In the genomic region with DNA sequence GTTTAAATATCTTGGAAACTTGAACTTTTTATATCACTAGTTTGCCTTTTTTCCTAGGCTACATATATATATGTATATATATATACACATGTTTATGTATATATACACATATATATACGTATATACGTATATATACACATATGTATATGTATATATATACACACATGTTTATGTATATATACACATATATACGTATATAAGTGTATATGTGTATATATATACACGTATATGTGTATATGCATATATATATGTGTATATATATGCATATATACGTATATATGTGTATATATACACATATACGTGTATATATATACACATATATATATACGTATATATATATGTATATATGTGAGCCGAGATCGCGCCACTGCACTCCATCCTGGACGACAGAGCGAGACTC, we compare ENCODE assay signal across 14 cellular contexts.
"Had no signal": no experiment of that assay in that cellular context is flagged by ENCODE, and none has a peak within 500 bp of the region (broad histone marks: within the 10 kb centered on the region; RNA-seq: fewer than 3 reads in every experiment).

No MANE protein-coding gene starts in this region.

- H3K4me1 ChIP-seq: right lobe of liver, testis had no signal

- DNase-seq: cortex of kidney; effector memory CD4-positive, alpha-beta T cell; foreskin keratinocyte; heart right ventricle; left lung; lower lobe of right lung; retina; right lobe of liver; testis; transverse colon had no signal

- H2AFZ ChIP-seq: parathyroid adenoma had no signal

- H3K9me3 ChIP-seq: heart right ventricle, left lung, lower lobe of right lung, prostate gland, right lobe of liver, testis, transverse colon had no signal

- H3K4me3 ChIP-seq: heart right ventricle, left lung, lower lobe of right lung, prostate gland, right lobe of liver, testis, transverse colon had no signal

- H3K27me3 ChIP-seq: foreskin keratinocyte, heart right ventricle, left lung, right lobe of liver, testis, transverse colon had no signal

- ATAC-seq: left lung, lower lobe of right lung, right lobe of liver had no signal

- H3K36me3 ChIP-seq: lower lobe of right lung, prostate gland, right lobe of liver, transverse colon had no signal

- FAIRE-seq: endometrium, keratinocyte had no signal

- H3K27ac ChIP-seq: parathyroid adenoma, prostate gland, right lobe of liver, testis had no signal
